Comparison of ENCODE assay signal across 3 cellular contexts in genomic region chr10:25084447-25084846, GRCh38.
TF ChIP-seq lines count a peak whose summit lies in the region.

No MANE protein-coding gene starts in this region.

TF ChIP-seq in HepG2, 621 proteins besides CTCF, POLR2A, EP300 and RAD21:
- TF ChIP-seq HMGXB4 (CRISPR knock-in tag; IDR thresholded peaks at IDR 0.05; ENCODE audit: borderline replicate concordance in 1 of 2, low read depth in 1 of 2) (no peak), ATF7 (IDR thresholded peaks at IDR 0.05) (peak; percentile 53), ATF7 (CRISPR knock-in tag; IDR thresholded peaks at IDR 0.05) (no peak)

TF ChIP-seq in K562, 482 proteins besides CTCF, POLR2A, EP300 and RAD21:
- TF ChIP-seq ZNF644 (tag; IDR thresholded peaks at IDR 0.05; ENCODE audit: low read depth) (no peak), ZNF24 (IDR thresholded peaks at IDR 0.05) (peak; percentile 57; the same call in 1 of the 2 replicates), ATF3 (IDR thresholded peaks at IDR 0.05) (peak; percentile 40; the same call in 1 of the 2 replicates), ATF3 (CRISPR knock-in tag; conservative IDR thresholded peaks at IDR 0.05) (no peak)

TF ChIP-seq in WTC11, 78 proteins besides CTCF, POLR2A, EP300 and RAD21:
- TF ChIP-seq ZBTB43 (CRISPR knock-in tag; IDR thresholded peaks at IDR 0.05) (no peak), EMX1 (CRISPR knock-in tag; IDR thresholded peaks at IDR 0.05) (no peak), ERG (CRISPR knock-in tag; IDR thresholded peaks at IDR 0.05) (no peak), FOXP4 (CRISPR knock-in tag; IDR thresholded peaks at IDR 0.05) (no peak), MXD4 (CRISPR knock-in tag; IDR thresholded peaks at IDR 0.05; ENCODE audit: borderline replicate concordance) (no peak), NFATC4 (CRISPR knock-in tag; IDR thresholded peaks at IDR 0.05) (no peak), FOXP1 (CRISPR knock-in tag; IDR thresholded peaks at IDR 0.05; ENCODE audit: borderline replicate concordance) (no peak), STAT6 (CRISPR knock-in tag; conservative IDR thresholded peaks at IDR 0.05; ENCODE audit: low read depth) (no peak), SMAD4 (CRISPR knock-in tag; IDR thresholded peaks at IDR 0.05) (no peak), GTF2I (CRISPR knock-in tag; conservative IDR thresholded peaks at IDR 0.05) (no peak), ZNF317 (CRISPR knock-in tag; IDR thresholded peaks at IDR 0.05; ENCODE audit: borderline replicate concordance, low read depth) (no peak), MAX (CRISPR knock-in tag; IDR thresholded peaks at IDR 0.05) (no peak), FOXJ3 (CRISPR knock-in tag; IDR thresholded peaks at IDR 0.05; ENCODE audit: borderline replicate concordance) (no peak), JUN (CRISPR knock-in tag; IDR thresholded peaks at IDR 0.05) (no peak), ZNF396 (CRISPR knock-in tag; IDR thresholded peaks at IDR 0.05; ENCODE audit: borderline replicate concordance) (no peak)
